ENCODE assay signal across 29 cellular contexts in genomic region chr14:23522643-23523198, GRCh38. TPM values are rescaled to one million over a fixed set of nuclear protein-coding genes. Genes with fewer than 3 reads are reported as not detected.
"Had no signal": no experiment of that assay in that cellular context is flagged by ENCODE, and none has a peak within 500 bp of the region (broad histone marks: within the 10 kb centered on the region; RNA-seq: fewer than 3 reads in every experiment).

No MANE protein-coding gene starts in this region.

- H3K4me1 Mint-ChIP-seq: natural killer cell, neural crest cell had no signal

- H3K27ac Mint-ChIP-seq: memory B cell, natural killer cell, type B pancreatic cell had no signal

- H3K36me3 ChIP-seq: heart left ventricle had no signal

- H3K9me3 ChIP-seq: esophagus muscularis mucosa, gastroesophageal sphincter, heart left ventricle, stomach, testis, tibial artery had no signal

- H3K27me3 ChIP-seq: esophagus muscularis mucosa, foreskin keratinocyte, gastroesophageal sphincter, heart left ventricle, hepatocyte, stomach, testis, tibial artery had no signal

- ATAC-seq: foreskin keratinocyte, gastroesophageal sphincter, heart left ventricle, left lobe of liver, natural killer cell, sciatic nerve had no signal

- H3K9me3 Mint-ChIP-seq: memory B cell, natural killer cell, neural crest cell, type B pancreatic cell had no signal

- H3K27ac ChIP-seq: esophagus muscularis mucosa, foreskin keratinocyte, gastroesophageal sphincter, heart left ventricle, hepatocyte, stomach, testis, tibial artery had no signal

- H3K4me3 Mint-ChIP-seq: memory B cell, natural killer cell, neural crest cell, type B pancreatic cell had no signal

- H3K36me3 Mint-ChIP-seq: natural killer cell had no signal

- H3K4me3 ChIP-seq: esophagus muscularis mucosa, gastroesophageal sphincter, heart left ventricle, hepatocyte, lung, smooth muscle cell, stomach, testis, tibial artery had no signal

- DNase-seq: cerebellar nuclear complex; effector CD8-positive, alpha-beta T cell; foreskin keratinocyte; heart left ventricle; kidney; natural killer cell; stimulated activated CD4-positive, alpha-beta T cell treated with anti-CD3 and anti-CD28 coated beads, Interleukin-12 subunit alpha, Interleukin-12 subunit beta, amount 100 ng/mL, for 4 hours; stimulated activated CD4-positive, alpha-beta T cell treated with anti-CD3 and anti-CD28 coated beads, Interleukin-1b, Interleukin-23, amount 100 ng/mL, for 48 hours; stimulated activated CD4-positive, alpha-beta T cell treated with anti-CD3 and anti-CD28 coated beads, Interleukin-4, amount 100 ng/mL, for 1 hour; stimulated activated CD8-positive, alpha-beta memory T cell treated with anti-CD3 and anti-CD28 coated beads, Interleukin-4, amount 100 ng/mL, for 48 hours; stimulated activated naive CD4-positive, alpha-beta T cell treated with Interleukin-2 at 50 U/mL for 16 hours; stomach; testis; tibial artery had no signal

- H3K4me1 ChIP-seq: esophagus muscularis mucosa, foreskin keratinocyte, gastroesophageal sphincter, heart left ventricle, stomach, testis, tibial artery had no signal

- H3K27me3 Mint-ChIP-seq: memory B cell, type B pancreatic cell had no signal

RNA-seq across cellular contexts. Expression of gene ZFHX2, which starts 28.8 kb away (rescaled TPM):
- polyA plus RNA-seq: fibroblast of lung had no signal

RNA-seq across cellular contexts. Expression of gene JPH4, which starts 55.9 kb away (rescaled TPM):
- total RNA-seq: endothelial cell of umbilical vein, fibroblast of lung, foreskin keratinocyte, mononuclear cell, osteocyte, pulmonary artery endothelial cell had no signal
- polyA plus RNA-seq: fibroblast of lung, foreskin keratinocyte, smooth muscle cell had no signal
